Comparison of ENCODE assay signal across 1 cellular context in the genomic region with DNA sequence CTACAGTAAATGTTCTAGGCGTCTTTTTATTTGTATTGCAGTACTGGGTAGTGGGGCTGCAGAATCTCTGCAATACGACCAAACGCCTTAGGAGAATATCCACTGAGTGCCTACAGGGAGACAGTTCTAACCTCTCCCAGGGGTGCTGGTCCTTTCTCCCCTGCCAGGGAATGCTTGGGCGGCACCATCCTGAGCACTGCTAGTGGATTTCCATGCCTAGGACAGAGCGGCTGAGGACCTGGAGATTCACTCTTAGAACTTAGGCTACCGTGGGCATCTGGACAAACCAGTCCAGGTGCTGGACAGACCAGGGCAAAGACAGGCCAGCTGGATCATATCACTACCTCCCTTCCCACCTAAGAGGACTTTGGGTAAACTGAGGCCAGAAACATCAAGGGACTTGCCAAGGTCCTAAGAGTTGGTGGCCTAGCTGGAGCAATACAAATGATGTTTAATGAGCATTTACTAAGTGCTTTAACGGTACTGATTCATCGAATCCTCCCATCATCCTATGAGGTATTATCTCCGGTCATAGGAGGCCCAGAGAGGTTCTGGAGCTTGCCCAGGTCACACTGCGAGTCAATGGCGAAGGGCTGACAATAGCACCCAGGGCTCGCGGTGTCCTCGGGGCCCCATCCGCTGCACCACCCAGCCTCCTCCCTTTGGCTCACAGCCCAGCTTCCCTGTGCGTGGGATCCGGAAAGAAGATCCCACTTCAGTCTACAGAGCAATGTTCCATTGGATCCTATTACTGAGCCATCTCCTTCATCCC.
TF ChIP-seq lines count a peak whose summit lies in the region.

No MANE protein-coding gene starts in this region.

TF ChIP-seq in WTC11, 78 proteins besides CTCF, POLR2A, EP300 and RAD21 (continued from another document):
- TF ChIP-seq, protein P1, sequence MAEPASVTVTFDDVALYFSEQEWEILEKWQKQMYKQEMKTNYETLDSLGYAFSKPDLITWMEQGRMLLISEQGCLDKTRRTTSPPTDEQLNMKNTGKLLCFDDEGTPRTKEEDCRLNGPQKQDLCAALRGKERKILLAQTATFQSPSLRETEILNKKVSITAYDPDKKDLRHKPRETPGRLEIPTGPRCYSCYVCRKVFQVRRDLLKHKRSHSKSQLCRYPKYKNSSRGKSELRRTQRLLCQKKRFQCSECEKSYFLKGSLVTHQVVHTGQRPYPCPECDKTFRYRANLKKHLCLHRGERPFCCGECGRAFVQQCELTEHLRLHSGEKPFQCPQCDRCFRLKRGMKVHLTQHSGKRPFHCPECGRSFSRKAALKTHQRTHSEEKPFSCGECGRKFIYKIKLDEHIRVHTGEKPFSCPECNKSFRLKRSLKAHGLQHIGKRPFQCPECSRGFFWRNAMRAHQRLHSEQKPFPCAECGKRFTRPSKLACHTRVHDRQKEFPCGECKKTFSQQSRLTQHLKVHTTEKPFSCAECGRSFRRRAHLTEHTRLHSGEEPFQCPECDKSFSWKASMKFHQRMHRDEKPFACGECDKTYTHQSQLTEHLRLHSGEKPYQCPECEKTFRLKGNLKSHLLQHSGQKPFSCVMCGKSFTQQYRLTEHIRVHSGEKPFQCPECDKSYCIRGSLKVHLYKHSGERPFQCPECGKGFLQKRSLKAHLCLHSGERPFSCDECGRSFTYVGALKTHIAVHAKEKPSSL (CRISPR knock-in tag; conservative IDR thresholded peaks at IDR 0.05) = no peak
- TF ChIP-seq NR1H2 (CRISPR knock-in tag; IDR thresholded peaks at IDR 0.05) = no peak
- no peak for TF ChIP-seq ZBTB21 (CRISPR knock-in tag; IDR thresholded peaks at IDR 0.05; ENCODE audit: borderline replicate concordance)
- TF ChIP-seq, protein P2, sequence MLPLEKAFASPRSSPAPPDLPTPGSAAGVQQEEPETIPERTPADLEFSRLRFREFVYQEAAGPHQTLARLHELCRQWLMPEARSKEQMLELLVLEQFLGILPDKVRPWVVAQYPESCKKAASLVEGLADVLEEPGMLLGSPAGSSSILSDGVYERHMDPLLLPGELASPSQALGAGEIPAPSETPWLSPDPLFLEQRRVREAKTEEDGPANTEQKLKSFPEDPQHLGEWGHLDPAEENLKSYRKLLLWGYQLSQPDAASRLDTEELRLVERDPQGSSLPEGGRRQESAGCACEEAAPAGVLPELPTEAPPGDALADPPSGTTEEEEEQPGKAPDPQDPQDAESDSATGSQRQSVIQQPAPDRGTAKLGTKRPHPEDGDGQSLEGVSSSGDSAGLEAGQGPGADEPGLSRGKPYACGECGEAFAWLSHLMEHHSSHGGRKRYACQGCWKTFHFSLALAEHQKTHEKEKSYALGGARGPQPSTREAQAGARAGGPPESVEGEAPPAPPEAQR (CRISPR knock-in tag; IDR thresholded peaks at IDR 0.05) = no peak
- TF ChIP-seq, protein P3, sequence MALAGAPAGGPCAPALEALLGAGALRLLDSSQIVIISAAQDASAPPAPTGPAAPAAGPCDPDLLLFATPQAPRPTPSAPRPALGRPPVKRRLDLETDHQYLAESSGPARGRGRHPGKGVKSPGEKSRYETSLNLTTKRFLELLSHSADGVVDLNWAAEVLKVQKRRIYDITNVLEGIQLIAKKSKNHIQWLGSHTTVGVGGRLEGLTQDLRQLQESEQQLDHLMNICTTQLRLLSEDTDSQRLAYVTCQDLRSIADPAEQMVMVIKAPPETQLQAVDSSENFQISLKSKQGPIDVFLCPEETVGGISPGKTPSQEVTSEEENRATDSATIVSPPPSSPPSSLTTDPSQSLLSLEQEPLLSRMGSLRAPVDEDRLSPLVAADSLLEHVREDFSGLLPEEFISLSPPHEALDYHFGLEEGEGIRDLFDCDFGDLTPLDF (CRISPR knock-in tag; IDR thresholded peaks at IDR 0.05) = no peak
- TF ChIP-seq NR2C2 (CRISPR knock-in tag; IDR thresholded peaks at IDR 0.05) = no peak
- TF ChIP-seq SMAD3 (CRISPR knock-in tag; IDR thresholded peaks at IDR 0.05; ENCODE audit: borderline replicate concordance) = no peak
- TF ChIP-seq ZNF138 (CRISPR knock-in tag; conservative IDR thresholded peaks at IDR 0.05) = no peak
- TF ChIP-seq, protein P4, sequence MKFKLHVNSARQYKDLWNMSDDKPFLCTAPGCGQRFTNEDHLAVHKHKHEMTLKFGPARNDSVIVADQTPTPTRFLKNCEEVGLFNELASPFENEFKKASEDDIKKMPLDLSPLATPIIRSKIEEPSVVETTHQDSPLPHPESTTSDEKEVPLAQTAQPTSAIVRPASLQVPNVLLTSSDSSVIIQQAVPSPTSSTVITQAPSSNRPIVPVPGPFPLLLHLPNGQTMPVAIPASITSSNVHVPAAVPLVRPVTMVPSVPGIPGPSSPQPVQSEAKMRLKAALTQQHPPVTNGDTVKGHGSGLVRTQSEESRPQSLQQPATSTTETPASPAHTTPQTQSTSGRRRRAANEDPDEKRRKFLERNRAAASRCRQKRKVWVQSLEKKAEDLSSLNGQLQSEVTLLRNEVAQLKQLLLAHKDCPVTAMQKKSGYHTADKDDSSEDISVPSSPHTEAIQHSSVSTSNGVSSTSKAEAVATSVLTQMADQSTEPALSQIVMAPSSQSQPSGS (CRISPR knock-in tag; IDR thresholded peaks at IDR 0.05; ENCODE audit: borderline replicate concordance, low read depth) = no peak
- no peak for TF ChIP-seq FOXJ3 (CRISPR knock-in tag; IDR thresholded peaks at IDR 0.05; ENCODE audit: borderline replicate concordance)
- TF ChIP-seq, protein P5, sequence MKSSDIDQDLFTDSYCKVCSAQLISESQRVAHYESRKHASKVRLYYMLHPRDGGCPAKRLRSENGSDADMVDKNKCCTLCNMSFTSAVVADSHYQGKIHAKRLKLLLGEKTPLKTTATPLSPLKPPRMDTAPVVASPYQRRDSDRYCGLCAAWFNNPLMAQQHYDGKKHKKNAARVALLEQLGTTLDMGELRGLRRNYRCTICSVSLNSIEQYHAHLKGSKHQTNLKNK (CRISPR knock-in tag; IDR thresholded peaks at IDR 0.05) = no peak
- TF ChIP-seq, protein P6, sequence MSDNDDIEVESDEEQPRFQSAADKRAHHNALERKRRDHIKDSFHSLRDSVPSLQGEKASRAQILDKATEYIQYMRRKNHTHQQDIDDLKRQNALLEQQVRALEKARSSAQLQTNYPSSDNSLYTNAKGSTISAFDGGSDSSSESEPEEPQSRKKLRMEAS (CRISPR knock-in tag; IDR thresholded peaks at IDR 0.05) = no peak
- no peak for TF ChIP-seq ZNF317 (CRISPR knock-in tag; IDR thresholded peaks at IDR 0.05; ENCODE audit: borderline replicate concordance, low read depth)
- TF ChIP-seq ZNF232 (CRISPR knock-in tag; IDR thresholded peaks at IDR 0.05) = no peak
